16 cellular contexts compared by ENCODE assay signal in the genomic region with DNA sequence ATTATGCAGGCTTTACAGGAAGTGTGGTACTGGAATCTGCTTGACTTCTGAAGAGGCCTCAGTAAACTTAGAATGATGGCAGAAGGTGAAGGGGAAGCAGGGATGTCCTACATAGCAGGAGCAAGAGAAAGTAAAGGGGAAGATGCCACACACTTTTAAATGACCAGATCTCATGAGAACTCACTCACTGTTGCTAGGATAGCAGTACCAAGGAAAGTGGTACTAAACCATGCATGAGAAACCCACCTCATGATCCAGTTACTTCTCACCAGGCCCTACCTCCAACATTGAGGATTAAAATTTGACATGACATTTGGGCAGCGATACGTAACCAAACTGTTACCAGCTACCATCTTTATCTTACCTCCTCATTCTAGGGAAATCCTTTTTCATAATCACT.
"Had no signal": no experiment of that assay in that cellular context is flagged by ENCODE, and none has a peak within 500 bp of the region (broad histone marks: within the 10 kb centered on the region; RNA-seq: fewer than 3 reads in every experiment).

No MANE protein-coding gene starts in this region.

- H3K27ac Mint-ChIP-seq: dendritic cell treated with granulocyte-macrophage colony-stimulating factor and Interleukin-4, amounts not matched to agents 40 ng/mL and 50 ng/mL, for 4 days had no signal

- DNase-seq: activated T-cell treated with anti-CD3 and anti-CD28 coated beads, Interleukin-2, amount 50 U/mL, for 48 hours; aorta; effector memory CD4-positive, alpha-beta T cell; foreskin keratinocyte; glutamatergic neuron; hypothalamus; left ventricle myocardium superior; mesenchymal stem cell; natural killer cell; stimulated activated naive B cell treated with anti-CD40 and anti-IgM and Interleukin-4, amounts not matched to agents 10 μg/mL and 1 μg/mL and 100 μg/mL, for 72 hours; T-helper 1 cell; transverse colon had no signal

- H3K4me3 ChIP-seq: transverse colon had no signal

- H3K9me3 ChIP-seq: neutrophil, transverse colon had no signal

- FAIRE-seq: bronchial epithelial cell had no signal

- ATAC-seq: foreskin keratinocyte; left ventricle myocardium superior; natural killer cell; stimulated activated naive B cell treated with anti-CD40 and anti-IgM and Interleukin-4, amounts not matched to agents 10 μg/mL and 1 μg/mL and 100 μg/mL, for 72 hours had no signal

- H3K27me3 ChIP-seq: foreskin keratinocyte, neutrophil, transverse colon had no signal

- H3K27me3 Mint-ChIP-seq: dendritic cell treated with granulocyte-macrophage colony-stimulating factor and Interleukin-4, amounts not matched to agents 40 ng/mL and 50 ng/mL, for 4 days; stimulated activated naive B cell treated with anti-CD40 and anti-IgM and Interleukin-4, amounts not matched to agents 10 μg/mL and 1 μg/mL and 100 μg/mL, for 72 hours had no signal

- H3K9me3 Mint-ChIP-seq: dendritic cell treated with granulocyte-macrophage colony-stimulating factor and Interleukin-4, amounts not matched to agents 40 ng/mL and 50 ng/mL, for 4 days; natural killer cell; stimulated activated naive B cell treated with anti-CD40 and anti-IgM and Interleukin-4, amounts not matched to agents 10 μg/mL and 1 μg/mL and 100 μg/mL, for 72 hours had no signal

- H3K4me3 Mint-ChIP-seq: dendritic cell treated with granulocyte-macrophage colony-stimulating factor and Interleukin-4, amounts not matched to agents 40 ng/mL and 50 ng/mL, for 4 days; natural killer cell; stimulated activated naive B cell treated with anti-CD40 and anti-IgM and Interleukin-4, amounts not matched to agents 10 μg/mL and 1 μg/mL and 100 μg/mL, for 72 hours had no signal

- H3K4me1 ChIP-seq: foreskin keratinocyte had no signal

- H3K27ac ChIP-seq: foreskin keratinocyte, neutrophil, transverse colon, VCaP had no signal
